In the genomic region with DNA sequence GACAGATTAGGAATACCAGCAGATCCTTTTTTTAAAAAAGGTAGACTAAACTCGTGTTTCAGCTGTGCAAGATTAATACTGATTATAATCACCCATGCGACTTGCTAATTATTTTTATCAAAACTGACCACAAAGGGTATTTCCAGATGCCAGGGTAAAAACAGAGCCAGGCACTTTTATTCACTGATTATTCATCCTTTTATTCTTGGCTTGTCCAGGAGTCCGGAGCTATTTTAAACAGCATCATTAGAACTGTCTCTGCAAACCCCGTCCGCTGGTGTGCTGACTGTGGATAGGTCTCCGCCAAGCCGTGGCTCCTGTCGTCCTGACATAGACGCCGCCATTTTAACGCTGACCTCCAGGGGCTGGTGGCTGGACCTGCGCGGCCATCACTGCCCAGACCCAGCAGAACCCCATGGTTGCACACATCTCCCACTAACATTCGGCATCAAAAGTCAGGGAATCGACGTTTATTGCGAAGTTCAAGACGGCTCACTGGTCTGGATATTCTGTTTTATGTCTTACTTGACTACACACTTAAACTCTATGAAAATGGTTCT, we compare ENCODE assay signal across 18 cellular contexts.
DNase-seq lines count a peak whose midpoint lies in the region; ATAC-seq lines count a peak whose summit lies in the region.
"Had no signal": no experiment of that assay in that cellular context is flagged by ENCODE, and none has a peak within 500 bp of the region (broad histone marks: within the 10 kb centered on the region; RNA-seq: fewer than 3 reads in every experiment).

No MANE protein-coding gene starts in this region.

- no peak for DNase-seq in T-helper 17 cell
- DNase-seq in mesenteric fat pad (ENCODE audit: low spot score) = peak; percentile 85
- DNase-seq in stimulated activated naive CD4-positive, alpha-beta T cell treated with Interleukin-2 at 50 U/mL for 16 hours (lab: John Stamatoyannopoulos, UW) = no peak
- DNase-seq in OCI-M1 (lab: John Stamatoyannopoulos, UW) = no peak
- no peak for DNase-seq in activated CD8-positive, alpha-beta memory T cell treated with anti-CD3 and anti-CD28 coated beads, Interleukin-2, amount 50 U/mL, for 4 hours
- no peak for DNase-seq in ecto neural progenitor cell (ENCODE audit: low spot score)
- DNase-seq: ACHN; BE2C; C1 segment of cervical spinal cord; CD4-positive, CD25-positive, alpha-beta regulatory T cell; CD8-positive, alpha-beta memory T cell; COR-L47; DMS 273 treated with DMSO at 0.1 percent for 48 hours; DMS53; DND-41; HCEC 1CT; IMR-90 had no signal

- no peak overlapping the region for H3K4me3 ChIP-seq in rectal smooth muscle tissue (ENCODE audit: low read length)

- no peaks in the 10 kb centered on the region for H3K27me3 Mint-ChIP-seq in T-helper 17 cell
- H3K27me3 Mint-ChIP-seq: CD4-positive, CD25-positive, alpha-beta regulatory T cell had no signal

- H3K4me1 ChIP-seq in rectal smooth muscle tissue (ENCODE audit: control insufficient read depth, insufficient read depth, low read length) = peaks cover 19% of the 10 kb centered on the region
- H3K4me1 ChIP-seq: BE2C had no signal

- H3K9ac ChIP-seq in rectal smooth muscle tissue (ENCODE audit: low read length) = no peak overlapping the region

- no peak overlapping the region for H3K4me3 Mint-ChIP-seq in T-helper 17 cell
- H3K4me3 Mint-ChIP-seq: CD4-positive, CD25-positive, alpha-beta regulatory T cell; CD8-positive, alpha-beta memory T cell had no signal

- H3K27me3 ChIP-seq in rectal smooth muscle tissue (ENCODE audit: control insufficient read depth, insufficient read depth, low read length) = no peaks in the 10 kb centered on the region
- H3K27me3 ChIP-seq: BE2C had no signal

- peak overlapping the region; percentile 47 for H3K27ac Mint-ChIP-seq in T-helper 17 cell

- no peaks in the 10 kb centered on the region for H3K36me3 Mint-ChIP-seq in T-helper 17 cell (ENCODE audit: low read depth)
- H3K36me3 Mint-ChIP-seq: CD4-positive, CD25-positive, alpha-beta regulatory T cell had no signal

- ATAC-seq in T-helper 17 cell = no peak

- H3K4me1 Mint-ChIP-seq in T-helper 17 cell = peaks cover 7% of the 10 kb centered on the region

- no peaks in the 10 kb centered on the region for H3K9me3 ChIP-seq in T-helper 17 cell (ENCODE audit: control insufficient read depth, low read length, poor library complexity, severe bottlenecking)
- H3K9me3 ChIP-seq: BE2C had no signal

- H3K27ac ChIP-seq in rectal smooth muscle tissue (ENCODE audit: low read depth, low read length) = peak overlapping the region; percentile 56

- H3K36me3 ChIP-seq in rectal smooth muscle tissue (ENCODE audit: control insufficient read depth, insufficient read depth, low read length) = no peaks in the 10 kb centered on the region
- H3K36me3 ChIP-seq: BE2C had no signal
